7 cellular contexts compared by ENCODE assay signal in genomic region chrX:7925867-7926472, GRCh38. TPM values are rescaled to one million over a fixed set of nuclear protein-coding genes. Genes with fewer than 3 reads are reported as not detected.
DNase-seq lines count a peak whose midpoint lies in the region; ATAC-seq and TF ChIP-seq lines count a peak whose summit lies in the region.

No MANE protein-coding gene starts in this region.

- no peaks in the 10 kb centered on the region for H3K4me1 ChIP-seq in colonic mucosa

- H3K4me3 ChIP-seq in GM12865 (ENCODE audit: low read depth, low read length) = peak overlapping the region; percentile 67; the same call in 1 of the 2 replicates
- no peak overlapping the region for H3K4me3 ChIP-seq in colonic mucosa

- no peak overlapping the region for H3K27ac ChIP-seq in colonic mucosa

- H3K36me3 ChIP-seq in colonic mucosa = no peaks in the 10 kb centered on the region

- CTCF ChIA-PET in activated CD4-positive, alpha-beta T cell treated with anti-CD3 and anti-CD28 coated beads for 36 hours (lab: Charles Lee) = interaction anchor here (0.8 kb wide), 1 partner anchor 649 kb away, joined by 3 read pairs; no protein-coding TSS in a partner anchor

- H3K9ac ChIP-seq in colonic mucosa (ENCODE audit: low read depth in 2 of 2, low read length in 2 of 2) = no peak overlapping the region

- H3K4me1 Mint-ChIP-seq in activated CD4-positive, alpha-beta T cell treated with anti-CD3 and anti-CD28 coated beads for 36 hours = peaks cover 13% of the 10 kb centered on the region

- TF ChIP-seq CTCF in GM12865 (IDR thresholded peaks at IDR 0.05; ENCODE audit: insufficient read depth, low read depth, low read length, missing control alignments) (peak; percentile 59), colonic mucosa (IDR thresholded peaks at IDR 0.05) (peak; percentile 66)

- intact Hi-C loops in activated CD4-positive, alpha-beta T cell treated with anti-CD3 and anti-CD28 coated beads for 36 hours (cut with DNase I, micrococcal nuclease) = loop anchor here (1.0 to 10.0 kb wide), 3 partner anchors 779 to 1905 kb away; partner anchors contain the start of genes PUDP (in 1 of the 2) and STS (in 1 of the 2)
- intact Hi-C loops in colonic mucosa (cut with DNase I) = loop anchor here (10.0 kb wide), 1 partner anchor 1901 kb away; no protein-coding TSS in a partner anchor

- peak overlapping the region; percentile 42 for H3K27ac Mint-ChIP-seq in activated CD4-positive, alpha-beta T cell treated with anti-CD3 and anti-CD28 coated beads for 36 hours

- H3K27me3 ChIP-seq in colonic mucosa = no peaks in the 10 kb centered on the region

- no peaks in the 10 kb centered on the region for H3K27me3 Mint-ChIP-seq in activated CD4-positive, alpha-beta T cell treated with anti-CD3 and anti-CD28 coated beads for 36 hours

- peak; percentile 78 for DNase-seq in GM12865 (ENCODE audit: low read depth)
- DNase-seq in NCI-H2171 treated with DMSO at 0.1 percent for 48 hours (lab: John Stamatoyannopoulos, UW) = peak; percentile 46
- DNase-seq in activated CD4-positive, alpha-beta T cell treated with anti-CD3 and anti-CD28 coated beads for 36 hours = peak; percentile 71
- DNase-seq in colonic mucosa = peak; percentile 72
- DNase-seq in lung microvascular endothelial cell (ENCODE audit: low read depth in 2 of 2) = peak; percentile 71 to 81
- DNase-seq in stimulated activated CD8-positive, alpha-beta memory T cell treated with anti-CD3 and anti-CD28 coated beads, Interleukin-2, amount 100 ng/mL, for 48 hours (ENCODE audit: low read depth in 2 of 2) = peak; percentile 35 to 39

- peak; percentile 37 for ATAC-seq in HG02885 (IDR thresholded peaks at IDR 0.05; ENCODE audit: poor library complexity, unreplicated experiment)
- peak; percentile 40 for ATAC-seq in activated CD4-positive, alpha-beta T cell treated with anti-CD3 and anti-CD28 coated beads for 36 hours

- H3K36me3 Mint-ChIP-seq in activated CD4-positive, alpha-beta T cell treated with anti-CD3 and anti-CD28 coated beads for 36 hours (ENCODE audit: low read depth) = peaks cover 3% of the 10 kb centered on the region

- H3K9me3 ChIP-seq in colonic mucosa = no peaks in the 10 kb centered on the region

- H3K9me3 Mint-ChIP-seq in activated CD4-positive, alpha-beta T cell treated with anti-CD3 and anti-CD28 coated beads for 36 hours (ENCODE audit: low read depth) = no peaks in the 10 kb centered on the region

- peak overlapping the region; percentile 80 for H3K4me3 Mint-ChIP-seq in activated CD4-positive, alpha-beta T cell treated with anti-CD3 and anti-CD28 coated beads for 36 hours

- POLR2A ChIA-PET in activated CD4-positive, alpha-beta T cell treated with anti-CD3 and anti-CD28 coated beads for 36 hours (lab: Charles Lee) = interaction anchor here (0.6 kb wide), 1 partner anchor 867 kb away, joined by 3 read pairs; no protein-coding TSS in a partner anchor

RNA-seq across cellular contexts. Expression of gene PNPLA4, which starts 1.2 kb away (rescaled TPM):
- 10 to 100 TPM; 12.8 to 14.4 TPM for total RNA-seq in activated CD4-positive, alpha-beta T cell treated with anti-CD3 and anti-CD28 coated beads for 36 hours
- 10 to 100 TPM; 28.9 to 29.5 TPM for total RNA-seq in colonic mucosa
- total RNA-seq in lung microvascular endothelial cell = 5.0 and 7.8 TPM in 2 replicates
